ENCODE assay signal across 14 cellular contexts in the genomic region with DNA sequence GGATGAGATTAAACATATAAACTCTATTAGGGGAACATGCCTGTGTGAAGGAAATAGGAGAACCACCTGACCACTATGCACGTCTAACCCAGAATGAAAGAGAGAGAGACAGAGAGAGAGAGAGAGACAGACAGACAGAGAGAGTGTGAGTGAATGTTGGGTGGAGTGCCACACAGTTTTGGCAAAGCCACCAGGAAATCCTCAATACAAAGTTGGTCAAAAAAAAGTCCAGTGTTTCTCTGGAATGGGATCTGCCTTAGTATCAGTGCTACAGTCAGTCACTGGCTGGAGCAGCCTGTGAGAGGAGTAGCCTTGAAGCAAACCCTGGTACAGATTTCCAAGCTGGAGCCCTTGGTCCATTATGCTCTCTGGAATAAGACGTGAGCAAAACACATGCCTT.
DNase-seq lines count a peak whose midpoint lies in the region; ATAC-seq, FAIRE-seq and TF ChIP-seq lines count a peak whose summit lies in the region.
"Had no signal": no experiment of that assay in that cellular context is flagged by ENCODE, and none has a peak within 500 bp of the region (broad histone marks: within the 10 kb centered on the region; RNA-seq: fewer than 3 reads in every experiment).

No MANE protein-coding gene starts in this region.

- no peaks in the 10 kb centered on the region for H4K20me1 ChIP-seq in H9 (ENCODE audit: control insufficient read depth, insufficient read depth, insufficient read length)
- H4K20me1 ChIP-seq: BLaER1 had no signal

- no peak overlapping the region for H4K8ac ChIP-seq in H9 (replicated peaks; ENCODE audit: insufficient read length, low read depth, low read length)

- H2AFZ ChIP-seq in H9 (ENCODE audit: low read length): no peak overlapping the region

- intact Hi-C loops in left colon (cut with DNase I, micrococcal nuclease): no loop called here
- intact Hi-C loops in pancreas (cut with DNase I): no loop called here
- intact Hi-C loops in kidney (cut with DNase I): no loop called here

- H3K4me1 ChIP-seq in pancreas (peaks cover 0 to 7% (median 2%) of the 10 kb centered on the region in 3 donors), kidney (ENCODE audit: control insufficient read depth in 1 of 2, insufficient read depth in 1 of 2, low read depth in 1 of 2, low read length in 2 of 2) (no peaks in the 10 kb centered on the region), H9 (ENCODE audit: insufficient read depth, low read length) (peaks cover 6% of the 10 kb centered on the region; the same call in 1 of the 2 replicates)
- H3K4me1 ChIP-seq: BLaER1 had no signal

- H3K18ac ChIP-seq in H9 (ENCODE audit: insufficient read length, low read depth, low read length): no peak overlapping the region

- H3K9me3 ChIP-seq in pancreas: no peaks in the 10 kb centered on the region
- no peaks in the 10 kb centered on the region for H3K9me3 ChIP-seq in kidney (ENCODE audit: control insufficient read depth in 1 of 2, low read length in 2 of 2)
- H3K9me3 ChIP-seq in H9 (ENCODE audit: control insufficient read depth, low read depth, low read length): no peaks in the 10 kb centered on the region
- H3K9me3 ChIP-seq: BLaER1 had no signal

- POLR2A ChIA-PET in WTC11 (lab: Charles Lee): no interaction called here

- H2BK12ac ChIP-seq in H9 (ENCODE audit: insufficient read length, low read depth, low read length): no peak overlapping the region

- no peak overlapping the region for H2BK5ac ChIP-seq in H9 (ENCODE audit: insufficient read length, low read length)

- no peak overlapping the region for H3K23ac ChIP-seq in H9 (ENCODE audit: insufficient read length, low read depth, low read length)

- no peak for TF ChIP-seq CTCF in 22Rv1 (IDR thresholded peaks at IDR 0.05)
- TF ChIP-seq CTCF in WTC11 (IDR thresholded peaks at IDR 0.05): no peak
- TF ChIP-seq CTCF in pancreas (IDR thresholded peaks at IDR 0.05): no peak
- no peak for TF ChIP-seq CTCF in kidney (IDR thresholded peaks at IDR 0.05; ENCODE audit: borderline replicate concordance, extremely low read depth, insufficient read depth)
- no peak for TF ChIP-seq CTCF in H9 (conservative IDR thresholded peaks at IDR 0.05)

- H3K23me2 ChIP-seq in H9 (ENCODE audit: insufficient read length, low read depth, low read length, poor library complexity, severe bottlenecking): no peaks in the 10 kb centered on the region

- H3K56ac ChIP-seq in H9 (ENCODE audit: insufficient read length, low read depth, low read length): no peak overlapping the region

- FAIRE-seq in pancreas (lab: Jason Lieb, UNC) (no peak), kidney (lab: Jason Lieb, UNC) (no peak)
- FAIRE-seq: H54, HepG2 had no signal

- H3K27me3 Mint-ChIP-seq in WTC11 (ENCODE audit: low read depth) (no peaks in the 10 kb centered on the region), H9 (ENCODE audit: low read depth) (no peaks in the 10 kb centered on the region; the same call in 1 of the 2 replicates)

- no peak overlapping the region for H3K14ac ChIP-seq in H9 (ENCODE audit: insufficient read depth, low read length)

- H3K4me1 Mint-ChIP-seq in WTC11: peaks cover 38% of the 10 kb centered on the region
- peaks cover 11 to 18% of the 10 kb centered on the region in 2 experiments for H3K4me1 Mint-ChIP-seq in H9

- H3K36me3 Mint-ChIP-seq in WTC11 (0 out of 2 replicates have a peak, but pooled peaks cover 2% of the 10 kb centered on the region), H9 (ENCODE audit: insufficient read depth in 1 of 3, low read depth in 3 of 3) (peaks cover 0 to 2% (median 0%) of the 10 kb centered on the region in 3 experiments; a peak in 1 of 7 replicates)

- no peak overlapping the region for H4K5ac ChIP-seq in H9 (ENCODE audit: insufficient read length, low read depth, low read length)

- no peak overlapping the region for H2AK5ac ChIP-seq in H9 (ENCODE audit: insufficient read length, low read length)

- no peaks in the 10 kb centered on the region for H3K27me3 ChIP-seq in pancreas
- H3K27me3 ChIP-seq in H9 (ENCODE audit: insufficient read depth, low read length): no peaks in the 10 kb centered on the region
- H3K27me3 ChIP-seq: BLaER1 had no signal

- no peak overlapping the region for H2BK15ac ChIP-seq in H9 (ENCODE audit: low read depth, low read length)

- CTCF ChIA-PET in WTC11 (lab: Charles Lee): interaction anchor here (1.3 kb wide), 1 partner anchor 18 kb away, joined by 3 read pairs; no protein-coding TSS in a partner anchor

- no peaks in the 10 kb centered on the region for H3K79me1 ChIP-seq in H9 (ENCODE audit: insufficient read depth, low read depth, low read length, poor library complexity, severe bottlenecking)

- H3T11ph ChIP-seq in H9 (ENCODE audit: low read length): no peak overlapping the region

- H3K4me2 ChIP-seq in H9 (ENCODE audit: insufficient read depth, insufficient read length, low read length): no peak overlapping the region
- H3K4me2 ChIP-seq: BLaER1, KMS-11 had no signal

- H3K27ac ChIP-seq in 22Rv1: peak overlapping the region; percentile 17; the same call in 1 of the 2 replicates
- peak overlapping the region in 2 of 4 donors; percentile 59 to 72 for H3K27ac ChIP-seq in pancreas
- H3K27ac ChIP-seq in kidney (ENCODE audit: low read depth in 2 of 2, low read length in 2 of 2): no peak overlapping the region
- H3K27ac ChIP-seq in H9 (ENCODE audit: insufficient read length, low read depth, low read length): no peak overlapping the region
- H3K27ac ChIP-seq: BLaER1, KMS-11 had no signal

- no peaks in the 10 kb centered on the region for H3K36me3 ChIP-seq in pancreas
- H3K36me3 ChIP-seq in kidney (ENCODE audit: control insufficient read depth in 1 of 2, insufficient read depth in 2 of 2, low read length in 2 of 2): no peaks in the 10 kb centered on the region
- H3K36me3 ChIP-seq: BLaER1 had no signal

- DNase-seq in WTC11 (ENCODE audit: low spot score) (no peak), left colon (no peak), pancreas (no peak), MV-4-11 (lab: John Stamatoyannopoulos, UW) (no peak), kidney (no peak), H9 (no peak)
- DNase-seq: 8988T, AML-193 had no signal

- no peak overlapping the region for H3K9ac ChIP-seq in kidney (ENCODE audit: low read length in 2 of 2)
- H3K9ac ChIP-seq in H9 (ENCODE audit: extremely low read depth, insufficient read length, low read length): no peak overlapping the region
- H3K9ac ChIP-seq: BLaER1, KMS-11 had no signal

- H3K4me3 ChIP-seq in pancreas (no peak overlapping the region), kidney (ENCODE audit: low read length in 2 of 2) (no peak overlapping the region)
- H3K4me3 ChIP-seq: BLaER1 had no signal

- H3K9me3 Mint-ChIP-seq in WTC11 (peaks cover 20% of the 10 kb centered on the region), H9 (no peaks in the 10 kb centered on the region)

- H3K4me3 Mint-ChIP-seq in WTC11: no peak overlapping the region
- H3K4me3 Mint-ChIP-seq in H9: no peak overlapping the region

- peak overlapping the region; percentile 79; the same call in 1 of the 2 replicates for H3K27ac Mint-ChIP-seq in WTC11
- peak overlapping the region in 1 of 3 experiments; percentile 29; a peak in 2 of 7 replicates for H3K27ac Mint-ChIP-seq in H9

- no peaks in the 10 kb centered on the region for H3K79me2 ChIP-seq in H9 (ENCODE audit: insufficient read depth, low read length)

- H3K4ac ChIP-seq in H9 (ENCODE audit: low read depth, low read length): no peak overlapping the region

- 39 to 54% methylated on average over 2 of the region's 2 CpGs for WGBS in pancreas, 2 donors
- no CpG with 5 or more reads among the region's 2 CpGs for WGBS in H9 (ENCODE audit: extremely low coverage, insufficient read length, low lambda C conversion rate)

- no peak overlapping the region for H2BK120ac ChIP-seq in H9 (ENCODE audit: low read depth, low read length, poor library complexity, severe bottlenecking)

- no peak overlapping the region for H2BK20ac ChIP-seq in H9 (ENCODE audit: low read depth, low read length, poor library complexity, severe bottlenecking)

- no peak overlapping the region for H4K91ac ChIP-seq in H9 (ENCODE audit: insufficient read length, low read depth, low read length)

- ATAC-seq in WTC11 (no peak), left colon (peak; percentile 44), pancreas (peak; percentile 32 to 68 (median 56)), HG03135 (IDR thresholded peaks at IDR 0.05; ENCODE audit: unreplicated experiment) (no peak)
- ATAC-seq: HepG2 had no signal

TF ChIP-seq in WTC11, 78 proteins besides CTCF, POLR2A, EP300 and RAD21 (continues in another document):
- TF ChIP-seq, protein P1, sequence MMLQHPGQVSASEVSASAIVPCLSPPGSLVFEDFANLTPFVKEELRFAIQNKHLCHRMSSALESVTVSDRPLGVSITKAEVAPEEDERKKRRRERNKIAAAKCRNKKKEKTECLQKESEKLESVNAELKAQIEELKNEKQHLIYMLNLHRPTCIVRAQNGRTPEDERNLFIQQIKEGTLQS (CRISPR knock-in tag; conservative IDR thresholded peaks at IDR 0.05): no peak
- TF ChIP-seq, protein P2, sequence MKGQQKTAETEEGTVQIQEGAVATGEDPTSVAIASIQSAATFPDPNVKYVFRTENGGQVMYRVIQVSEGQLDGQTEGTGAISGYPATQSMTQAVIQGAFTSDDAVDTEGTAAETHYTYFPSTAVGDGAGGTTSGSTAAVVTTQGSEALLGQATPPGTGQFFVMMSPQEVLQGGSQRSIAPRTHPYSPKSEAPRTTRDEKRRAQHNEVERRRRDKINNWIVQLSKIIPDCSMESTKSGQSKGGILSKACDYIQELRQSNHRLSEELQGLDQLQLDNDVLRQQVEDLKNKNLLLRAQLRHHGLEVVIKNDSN (CRISPR knock-in tag; IDR thresholded peaks at IDR 0.05): no peak
- no peak for TF ChIP-seq ZNF317 (CRISPR knock-in tag; IDR thresholded peaks at IDR 0.05; ENCODE audit: borderline replicate concordance, low read depth)
- no peak for TF ChIP-seq IRF2 (CRISPR knock-in tag; IDR thresholded peaks at IDR 0.05; ENCODE audit: borderline replicate concordance, low read depth)
- no peak for TF ChIP-seq ZNF263 (CRISPR knock-in tag; IDR thresholded peaks at IDR 0.05; ENCODE audit: low read depth)
- no peak for TF ChIP-seq JUN (CRISPR knock-in tag; IDR thresholded peaks at IDR 0.05)
- TF ChIP-seq, protein P3, sequence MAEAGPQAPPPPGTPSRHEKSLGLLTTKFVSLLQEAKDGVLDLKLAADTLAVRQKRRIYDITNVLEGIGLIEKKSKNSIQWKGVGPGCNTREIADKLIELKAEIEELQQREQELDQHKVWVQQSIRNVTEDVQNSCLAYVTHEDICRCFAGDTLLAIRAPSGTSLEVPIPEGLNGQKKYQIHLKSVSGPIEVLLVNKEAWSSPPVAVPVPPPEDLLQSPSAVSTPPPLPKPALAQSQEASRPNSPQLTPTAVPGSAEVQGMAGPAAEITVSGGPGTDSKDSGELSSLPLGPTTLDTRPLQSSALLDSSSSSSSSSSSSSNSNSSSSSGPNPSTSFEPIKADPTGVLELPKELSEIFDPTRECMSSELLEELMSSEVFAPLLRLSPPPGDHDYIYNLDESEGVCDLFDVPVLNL (CRISPR knock-in tag; IDR thresholded peaks at IDR 0.05; ENCODE audit: borderline replicate concordance, low read depth): no peak

Comparison
In these comparisons a context has a peak if more than half of its experiments do, and no peak if none do; other contexts are left out.
1. ATAC-seq: peak in left colon (single experiment) and pancreas (4 of 4); none in WTC11 (single experiment) and HG03135 (single experiment).